ENCODE assay signal across 17 cellular contexts in the genomic region with DNA sequence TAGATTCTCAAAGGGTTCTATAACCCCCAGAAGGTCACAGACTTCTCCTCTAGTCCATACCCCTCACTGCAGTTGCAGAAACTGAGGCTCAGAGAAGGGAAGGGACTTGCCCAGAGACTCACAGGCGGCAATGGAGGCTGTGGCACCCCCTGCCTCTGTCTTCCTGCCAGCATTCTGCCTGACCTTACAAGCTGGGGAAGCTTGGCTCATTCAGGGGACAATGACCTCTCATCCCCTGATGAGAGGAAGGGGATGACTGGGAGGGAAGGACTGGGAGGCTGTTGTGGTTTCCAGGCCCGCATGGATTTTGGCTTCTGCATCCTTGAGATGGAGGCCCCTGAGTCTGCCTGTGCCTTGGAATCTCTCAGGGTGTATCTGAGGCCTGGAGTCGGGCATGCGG. TPM values are rescaled to one million over a fixed set of nuclear protein-coding genes. Genes with fewer than 3 reads are reported as not detected.
DNase-seq lines count a peak whose midpoint lies in the region; ATAC-seq, FAIRE-seq and TF ChIP-seq lines count a peak whose summit lies in the region.
"Had no signal": no experiment of that assay in that cellular context is flagged by ENCODE, and none has a peak within 500 bp of the region (broad histone marks: within the 10 kb centered on the region; RNA-seq: fewer than 3 reads in every experiment).

No MANE protein-coding gene starts in this region.

- H3K36me3 Mint-ChIP-seq in naive thymus-derived CD4-positive, alpha-beta T cell = no peaks in the 10 kb centered on the region
- H3K36me3 Mint-ChIP-seq: activated naive CD4-positive, alpha-beta T cell treated with anti-CD3 and anti-CD28 coated beads, Interleukin-2, amount 50 U/mL, for 72 hours; natural killer cell treated with Interleukin-12 subunit alpha and Interleukin-12 subunit beta and Interleukin-15 and Interleukin-18, amount 100 ng/mL, for 72 hours; T-cell had no signal

- H3K9me3 ChIP-seq in esophagus (ENCODE audit: control insufficient read depth in 2 of 2, insufficient read depth in 1 of 2, low read depth in 1 of 2, low read length in 1 of 2) (no peaks in the 10 kb centered on the region), pancreas (no peaks in the 10 kb centered on the region), transverse colon (no peaks in the 10 kb centered on the region)
- no peaks in the 10 kb centered on the region for H3K9me3 ChIP-seq in naive thymus-derived CD4-positive, alpha-beta T cell (ENCODE audit: control insufficient read depth in 2 of 3, low read length in 3 of 3)

- H3K27me3 ChIP-seq in esophagus (ENCODE audit: control insufficient read depth in 1 of 2, insufficient read depth in 2 of 2, low read length in 2 of 2) (no peaks in the 10 kb centered on the region), pancreas (no peaks in the 10 kb centered on the region), transverse colon (no peaks in the 10 kb centered on the region)
- H3K27me3 ChIP-seq in naive thymus-derived CD4-positive, alpha-beta T cell (ENCODE audit: control insufficient read depth in 2 of 2, insufficient read depth in 2 of 2, low read length in 2 of 2) = no peaks in the 10 kb centered on the region

- in situ Hi-C loops in transverse colon (cut with MboI; ENCODE audit: low pct_ligation_motif_present in 1 of 4, low pct_unique_long_range_greater_than_20kb in 1 of 4, low sequenced_read_pairs in 3 of 4) = no loop called here

- H3K4me3 ChIP-seq in esophagus (ENCODE audit: low read depth in 1 of 2, low read length in 2 of 2) = no peak overlapping the region
- H3K4me3 ChIP-seq in pancreas = peak overlapping the region in 1 of 4 donors; percentile 13
- H3K4me3 ChIP-seq in transverse colon = no peak overlapping the region
- H3K4me3 ChIP-seq in naive thymus-derived CD4-positive, alpha-beta T cell (ENCODE audit: low read length) = no peak overlapping the region

- DNase-seq in pancreas = no peak
- DNase-seq in transverse colon = no peak
- no peak for DNase-seq in cerebellar nuclear complex (lab: John Stamatoyannopoulos, UW)
- no peak for DNase-seq in naive thymus-derived CD4-positive, alpha-beta T cell
- DNase-seq: activated CD4-positive, alpha-beta T cell treated with anti-CD3 and anti-CD28 coated beads for 1 hour; CD4-positive, alpha-beta T cell; hypothalamus; left colon; NCI-H2029; NCI-H69; stimulated activated naive CD8-positive, alpha-beta T cell treated with anti-CD3 and anti-CD28 coated beads, Interleukin-15, amount 100 ng/mL, for 72 hours; T-cell had no signal

- POLR2A ChIA-PET in naive thymus-derived CD4-positive, alpha-beta T cell (lab: Charles Lee) = interaction anchor here (0.6 kb wide), 1 partner anchor 1087 kb away, joined by 3 read pairs; no protein-coding TSS in a partner anchor

- no peak for TF ChIP-seq CTCF in VCaP (conservative IDR thresholded peaks at IDR 0.05)
- no peak for TF ChIP-seq CTCF in pancreas (IDR thresholded peaks at IDR 0.05)
- TF ChIP-seq CTCF in transverse colon (IDR thresholded peaks at IDR 0.05) = no peak

- 50 to 61% methylated on average over 4 of the region's 4 CpGs for WGBS in esophagus, 2 donors
- WGBS in pancreas, 2 donors = 21 to 41% methylated on average over 4 of the region's 4 CpGs
- WGBS in transverse colon (ENCODE audit: low coverage in 1 of 2), 2 donors = 71% methylated on average over 4 of the region's 4 CpGs; no CpG with 5 or more reads in 1 of the 2 donors

- TF ChIP-seq EP300 in transverse colon (IDR thresholded peaks at IDR 0.05; ENCODE audit: low read depth) = no peak

- H3K4me1 ChIP-seq in esophagus (ENCODE audit: control insufficient read depth in 2 of 2, insufficient read depth in 2 of 2, low read length in 1 of 2) = peaks cover 36 to 64% of the 10 kb centered on the region in 2 donors
- peaks cover 83 to 94% (median 84%) of the 10 kb centered on the region in 3 donors for H3K4me1 ChIP-seq in pancreas
- peaks cover 67 to 85% (median 83%) of the 10 kb centered on the region in 4 donors for H3K4me1 ChIP-seq in transverse colon
- H3K4me1 ChIP-seq in naive thymus-derived CD4-positive, alpha-beta T cell (ENCODE audit: control insufficient read depth in 2 of 2, insufficient read depth in 2 of 2, low read length in 2 of 2) = no peaks in the 10 kb centered on the region

- CTCF ChIA-PET in naive thymus-derived CD4-positive, alpha-beta T cell (lab: Charles Lee) = no interaction called here

- H3K27ac Mint-ChIP-seq in naive thymus-derived CD4-positive, alpha-beta T cell = no peak overlapping the region
- H3K27ac Mint-ChIP-seq: activated naive CD4-positive, alpha-beta T cell treated with anti-CD3 and anti-CD28 coated beads, Interleukin-2, amount 50 U/mL, for 72 hours; CD4-positive, alpha-beta T cell; natural killer cell treated with Interleukin-12 subunit alpha and Interleukin-12 subunit beta and Interleukin-15 and Interleukin-18, amount 100 ng/mL, for 72 hours; stimulated activated naive CD8-positive, alpha-beta T cell treated with anti-CD3 and anti-CD28 coated beads, Interleukin-15, amount 100 ng/mL, for 72 hours; T-cell had no signal

- H3K36me3 ChIP-seq in esophagus (ENCODE audit: control insufficient read depth in 2 of 2, insufficient read depth in 2 of 2, low read length in 1 of 2) = peaks cover 0 to 5% of the 10 kb centered on the region in 2 donors
- no peaks in the 10 kb centered on the region for H3K36me3 ChIP-seq in pancreas
- no peaks in the 10 kb centered on the region for H3K36me3 ChIP-seq in transverse colon
- no peaks in the 10 kb centered on the region for H3K36me3 ChIP-seq in naive thymus-derived CD4-positive, alpha-beta T cell (ENCODE audit: control insufficient read depth in 2 of 3, insufficient read depth in 3 of 3, low read length in 3 of 3)

- FAIRE-seq in pancreas (lab: Jason Lieb, UNC) = no peak

- no peak for TF ChIP-seq POLR2A in transverse colon (IDR thresholded peaks at IDR 0.05)

- H3K4me3 Mint-ChIP-seq in naive thymus-derived CD4-positive, alpha-beta T cell = no peak overlapping the region
- H3K4me3 Mint-ChIP-seq: CD4-positive, alpha-beta T cell; natural killer cell treated with Interleukin-12 subunit alpha and Interleukin-12 subunit beta and Interleukin-15 and Interleukin-18, amount 100 ng/mL, for 72 hours; stimulated activated naive CD8-positive, alpha-beta T cell treated with anti-CD3 and anti-CD28 coated beads, Interleukin-15, amount 100 ng/mL, for 72 hours; T-cell had no signal

- ATAC-seq in pancreas (no peak), GM18517 (IDR thresholded peaks at IDR 0.05; ENCODE audit: unreplicated experiment) (no peak)
- no peak for ATAC-seq in naive thymus-derived CD4-positive, alpha-beta T cell
- ATAC-seq: activated naive CD4-positive, alpha-beta T cell treated with anti-CD3 and anti-CD28 coated beads, Interleukin-2, amount 50 U/mL, for 72 hours; left colon; natural killer cell treated with Interleukin-12 subunit alpha and Interleukin-12 subunit beta and Interleukin-15 and Interleukin-18, amount 100 ng/mL, for 72 hours; stimulated activated naive CD8-positive, alpha-beta T cell treated with anti-CD3 and anti-CD28 coated beads, Interleukin-15, amount 100 ng/mL, for 72 hours; T-cell had no signal

- H3K27me3 Mint-ChIP-seq in naive thymus-derived CD4-positive, alpha-beta T cell = no peaks in the 10 kb centered on the region
- H3K27me3 Mint-ChIP-seq: CD4-positive, alpha-beta T cell; natural killer cell treated with Interleukin-12 subunit alpha and Interleukin-12 subunit beta and Interleukin-15 and Interleukin-18, amount 100 ng/mL, for 72 hours; stimulated activated naive CD8-positive, alpha-beta T cell treated with anti-CD3 and anti-CD28 coated beads, Interleukin-15, amount 100 ng/mL, for 72 hours; T-cell had no signal

- intact Hi-C loops in pancreas (cut with DNase I) (no loop called here), transverse colon (cut with DNase I; ENCODE audit: low total_unique reads) (no loop called here)
- intact Hi-C loops in naive thymus-derived CD4-positive, alpha-beta T cell (cut with micrococcal nuclease) = no loop called here

- H3K27ac ChIP-seq in VCaP (peak overlapping the region; percentile 62; the same call in 1 of the 2 replicates), esophagus (ENCODE audit: low read depth in 2 of 2, low read length in 1 of 2) (peak overlapping the region; percentile 95 to 98), pancreas (peak overlapping the region in 3 of 4 donors; percentile 46 to 81 (median 78)), transverse colon (peak overlapping the region; percentile 3 to 92 (median 84))
- H3K27ac ChIP-seq in naive thymus-derived CD4-positive, alpha-beta T cell (ENCODE audit: low read depth, low read length) = no peak overlapping the region

- no peaks in the 10 kb centered on the region for H3K9me3 Mint-ChIP-seq in naive thymus-derived CD4-positive, alpha-beta T cell
- H3K9me3 Mint-ChIP-seq: activated naive CD4-positive, alpha-beta T cell treated with anti-CD3 and anti-CD28 coated beads, Interleukin-2, amount 50 U/mL, for 72 hours; CD4-positive, alpha-beta T cell; natural killer cell treated with Interleukin-12 subunit alpha and Interleukin-12 subunit beta and Interleukin-15 and Interleukin-18, amount 100 ng/mL, for 72 hours; stimulated activated naive CD8-positive, alpha-beta T cell treated with anti-CD3 and anti-CD28 coated beads, Interleukin-15, amount 100 ng/mL, for 72 hours; T-cell had no signal

- H3K4me1 Mint-ChIP-seq in naive thymus-derived CD4-positive, alpha-beta T cell = no peaks in the 10 kb centered on the region
- H3K4me1 Mint-ChIP-seq: stimulated activated naive CD8-positive, alpha-beta T cell treated with anti-CD3 and anti-CD28 coated beads, Interleukin-15, amount 100 ng/mL, for 72 hours; T-cell had no signal

RNA-seq across cellular contexts. Expression of gene NDST1, which starts 0.9 kb away (rescaled TPM):
- polyA plus RNA-seq in esophagus = 10 to 100 TPM; 29.9 to 37.3 TPM
- total RNA-seq in pancreas = 10 to 100 TPM; 35.5 to 57.2 (median 41.0) TPM
- 10 to 100 TPM in 1 of 2 donors, 1 to 10 TPM in 1; 9.9 to 20.2 TPM for polyA plus RNA-seq in pancreas
- total RNA-seq in transverse colon = 100 to 1,000 TPM in 1 of 4 donors, 10 to 100 TPM in 3; 68.8 to 104 (median 96.4) TPM
- 10 to 100 TPM in 1 of 5 experiments, 1 to 10 TPM in 4; 1.0 to 17.5 (median 1.6) TPM for total RNA-seq in naive thymus-derived CD4-positive, alpha-beta T cell
- 1 to 10 TPM in 1 of 2 donors, under 1 TPM in 1; 0.69 to 1.1 TPM for polyA plus RNA-seq in naive thymus-derived CD4-positive, alpha-beta T cell

RNA-seq across cellular contexts. Expression of gene RPS14, which starts 59.3 kb away (rescaled TPM):
- polyA plus RNA-seq in esophagus (1,000 to 10,000 TPM; 2,283 to 4,187 TPM), pancreas (1,000 to 10,000 TPM; 2,004 to 2,138 TPM)
- total RNA-seq in pancreas (1,000 to 10,000 TPM; 1,164 to 1,840 (median 1,380) TPM), transverse colon (1,000 to 10,000 TPM; 1,179 to 2,387 (median 1,878) TPM)
- total RNA-seq in naive thymus-derived CD4-positive, alpha-beta T cell = 1,000 to 10,000 TPM; 2,331 to 7,378 (median 6,414) TPM
- polyA plus RNA-seq in naive thymus-derived CD4-positive, alpha-beta T cell = over 10,000 TPM in 1 of 2 donors, 1,000 to 10,000 TPM in 1; 8,640 to 11,248 TPM
